Comparison of ENCODE assay signal across 8 cellular contexts in genomic region chr3:155078959-155079794, GRCh38. TPM values are rescaled to one million over a fixed set of nuclear protein-coding genes. Genes with fewer than 3 reads are reported as not detected.
DNase-seq lines count a peak whose midpoint lies in the region; ATAC-seq, FAIRE-seq and TF ChIP-seq lines count a peak whose summit lies in the region.

No MANE protein-coding gene starts in this region.

- peak overlapping the region; percentile 81 for H3K4me3 ChIP-seq in choroid plexus epithelial cell (ENCODE audit: low read depth, low read length)

- no peaks in the 10 kb centered on the region for H3K36me3 Mint-ChIP-seq in mesothelial cell of epicardium
- H3K36me3 Mint-ChIP-seq in T-helper 2 cell treated with Interferon-gamma antibody and Interleukin-4, amounts not matched to agents 5 μg/mL and 100 μg/mL, for 36 hours (ENCODE audit: low read depth), result no peaks in the 10 kb centered on the region
- peaks cover 0 to 10% of the 10 kb centered on the region in 2 donors for H3K36me3 Mint-ChIP-seq in activated naive CD4-positive, alpha-beta T cell treated with anti-CD3 and anti-CD28 coated beads, Interleukin-2, amount 50 U/mL, for 72 hours

- peak overlapping the region; percentile 8 for H3K27ac Mint-ChIP-seq in mesothelial cell of epicardium
- H3K27ac Mint-ChIP-seq in T-helper 2 cell treated with Interferon-gamma antibody and Interleukin-4, amounts not matched to agents 5 μg/mL and 100 μg/mL, for 36 hours, result no peak overlapping the region
- no peak overlapping the region for H3K27ac Mint-ChIP-seq in activated naive CD4-positive, alpha-beta T cell treated with anti-CD3 and anti-CD28 coated beads, Interleukin-2, amount 50 U/mL, for 72 hours

- peak overlapping the region; percentile 74 for H3K4me3 Mint-ChIP-seq in mesothelial cell of epicardium
- no peak overlapping the region for H3K4me3 Mint-ChIP-seq in T-helper 2 cell treated with Interferon-gamma antibody and Interleukin-4, amounts not matched to agents 5 μg/mL and 100 μg/mL, for 36 hours

- H3K27me3 Mint-ChIP-seq in mesothelial cell of epicardium (ENCODE audit: low read depth), result peaks cover 24% of the 10 kb centered on the region
- peaks cover 40% of the 10 kb centered on the region for H3K27me3 Mint-ChIP-seq in T-helper 2 cell treated with Interferon-gamma antibody and Interleukin-4, amounts not matched to agents 5 μg/mL and 100 μg/mL, for 36 hours (ENCODE audit: low read depth)

- TF ChIP-seq CTCF in 22Rv1 (IDR thresholded peaks at IDR 0.05), result no peak
- TF ChIP-seq CTCF in choroid plexus epithelial cell (conservative IDR thresholded peaks at IDR 0.05; ENCODE audit: low read depth, low read length), result peak; percentile 11
- TF ChIP-seq CTCF in mesothelial cell of epicardium (IDR thresholded peaks at IDR 0.05; ENCODE audit: unreplicated experiment), result no peak

- peaks cover 28% of the 10 kb centered on the region for H3K4me1 Mint-ChIP-seq in mesothelial cell of epicardium
- H3K4me1 Mint-ChIP-seq in T-helper 2 cell treated with Interferon-gamma antibody and Interleukin-4, amounts not matched to agents 5 μg/mL and 100 μg/mL, for 36 hours (ENCODE audit: low read depth), result peaks cover 6% of the 10 kb centered on the region

- H3K27ac ChIP-seq in 22Rv1, result 0 out of 2 replicates have a peak overlapping the region, but pooled peaks have one; percentile 9

- H3K9me3 Mint-ChIP-seq in mesothelial cell of epicardium, result peaks cover 10% of the 10 kb centered on the region
- no peaks in the 10 kb centered on the region for H3K9me3 Mint-ChIP-seq in T-helper 2 cell treated with Interferon-gamma antibody and Interleukin-4, amounts not matched to agents 5 μg/mL and 100 μg/mL, for 36 hours
- H3K9me3 Mint-ChIP-seq in activated naive CD4-positive, alpha-beta T cell treated with anti-CD3 and anti-CD28 coated beads, Interleukin-2, amount 50 U/mL, for 72 hours, result peaks cover 0 to 4% of the 10 kb centered on the region in 2 donors

- DNase-seq in HTR-8/SVneo (ENCODE audit: insufficient read length, low spot score), result peak; percentile 59
- DNase-seq in choroid plexus epithelial cell (ENCODE audit: low read depth), result peak; percentile 49
- peak in 1 of 2 experiments; percentile 39 for DNase-seq in mesothelial cell of epicardium (ENCODE audit: low spot score in 2 of 2, unreplicated experiment in 2 of 2)
- no peak for DNase-seq in T-helper 2 cell treated with Interferon-gamma antibody and Interleukin-4, amounts not matched to agents 5 μg/mL and 100 μg/mL, for 36 hours (ENCODE audit: low spot score)
- DNase-seq in activated naive CD4-positive, alpha-beta T cell treated with anti-CD3 and anti-CD28 coated beads, Interleukin-2, amount 50 U/mL, for 72 hours (ENCODE audit: low spot score in 2 of 2), result no peak
- no peak for DNase-seq in NCI-H2081 treated with DMSO at 0.1 percent for 48 hours (lab: John Stamatoyannopoulos, UW)

- peak; percentile 49 for FAIRE-seq in HTR-8/SVneo (lab: Jason Lieb, UNC)

- ATAC-seq in activated naive CD4-positive, alpha-beta T cell treated with anti-CD3 and anti-CD28 coated beads, Interleukin-2, amount 50 U/mL, for 72 hours, result no peak
- ATAC-seq in GM21825 (IDR thresholded peaks at IDR 0.05; ENCODE audit: unreplicated experiment), result no peak

RNA-seq across cellular contexts. Expression of gene MME, which starts 0.9 kb away (rescaled TPM):
- 29.3 to 33.3 TPM (median 31.7 TPM) in 3 replicates for total RNA-seq in mesothelial cell of epicardium
- total RNA-seq in activated naive CD4-positive, alpha-beta T cell treated with anti-CD3 and anti-CD28 coated beads, Interleukin-2, amount 50 U/mL, for 72 hours, result not detected

Comparison
In these comparisons a context has a peak if more than half of its experiments do, and no peak if none do; other contexts are left out.
1. DNase-seq: peak in HTR-8/SVneo (single experiment) and choroid plexus epithelial cell (single experiment); none in T-helper 2 cell treated with Interferon-gamma antibody and Interleukin-4, amounts not matched to agents 5 μg/mL and 100 μg/mL, for 36 hours (single experiment), activated naive CD4-positive, alpha-beta T cell treated with anti-CD3 and anti-CD28 coated beads, Interleukin-2, amount 50 U/mL, for 72 hours (0 of 2) and NCI-H2081 treated with DMSO at 0.1 percent for 48 hours (single experiment).
2. RNA of gene MME, which starts 0.9 kb away (total RNA-seq): 29.3 to 33.3 TPM in mesothelial cell of epicardium; not detected in activated naive CD4-positive, alpha-beta T cell treated with anti-CD3 and anti-CD28 coated beads, Interleukin-2, amount 50 U/mL, for 72 hours; every median in the first group is over 10 times any median in the second.